In the genomic region with DNA sequence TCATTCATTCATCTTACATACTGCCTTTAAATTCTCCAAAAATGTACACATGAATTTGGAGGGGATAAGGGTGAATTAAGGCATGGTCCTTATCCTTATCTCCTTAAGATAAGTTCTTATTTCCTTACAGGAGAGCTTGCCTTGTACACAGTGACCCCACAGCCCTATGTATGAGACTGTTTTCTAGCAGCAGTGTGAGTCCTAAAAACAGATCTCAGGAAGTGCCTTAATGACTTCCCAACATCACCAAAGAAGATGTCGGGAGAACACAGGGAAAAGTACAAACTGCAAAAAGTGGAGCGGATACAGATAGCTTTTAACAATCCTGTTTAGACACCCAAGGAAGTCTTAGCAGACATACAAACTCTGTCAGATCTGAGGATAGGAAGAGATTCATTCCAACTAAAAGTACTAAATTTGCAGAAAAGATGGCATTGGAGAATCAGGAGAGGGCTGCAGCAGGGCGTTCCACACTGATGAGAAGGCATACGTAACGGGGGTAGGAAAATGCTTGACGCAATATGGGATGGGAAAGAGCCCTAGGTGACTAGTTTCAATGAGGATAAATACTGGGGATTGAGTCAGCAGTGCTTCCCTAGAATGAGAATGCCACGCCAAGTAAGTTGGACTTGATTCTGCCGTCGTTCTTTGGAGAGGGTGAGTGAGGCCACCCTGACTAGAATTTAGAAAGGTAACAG, we compare ENCODE assay signal across 17 cellular contexts.
"Had no signal": no experiment of that assay in that cellular context is flagged by ENCODE, and none has a peak within 500 bp of the region (broad histone marks: within the 10 kb centered on the region; RNA-seq: fewer than 3 reads in every experiment).

No MANE protein-coding gene starts in this region.

- H3K36me3 Mint-ChIP-seq: immature natural killer cell; stimulated activated naive B cell treated with anti-CD40 and anti-IgM and Interleukin-4, amounts not matched to agents 10 μg/mL and 1 μg/mL and 100 μg/mL, for 72 hours had no signal

- H3K27ac ChIP-seq: esophagus squamous epithelium, foreskin keratinocyte, left ventricle myocardium inferior, psoas muscle, testis, tibial nerve, upper lobe of right lung had no signal

- H3K9me3 Mint-ChIP-seq: immature natural killer cell; stimulated activated naive B cell treated with anti-CD40 and anti-IgM and Interleukin-4, amounts not matched to agents 10 μg/mL and 1 μg/mL and 100 μg/mL, for 72 hours; stimulated activated naive CD8-positive, alpha-beta T cell treated with anti-CD3 and anti-CD28 coated beads, Interleukin-15, amount 100 ng/mL, for 72 hours had no signal

- H3K4me3 ChIP-seq: esophagus squamous epithelium, left ventricle myocardium inferior, psoas muscle, testis, tibial nerve, upper lobe of right lung had no signal

- H3K27me3 Mint-ChIP-seq: stimulated activated naive B cell treated with anti-CD40 and anti-IgM and Interleukin-4, amounts not matched to agents 10 μg/mL and 1 μg/mL and 100 μg/mL, for 72 hours had no signal

- H3K36me3 ChIP-seq: left ventricle myocardium inferior, tibial nerve, upper lobe of right lung had no signal

- ATAC-seq: foreskin keratinocyte; psoas muscle; sciatic nerve; stimulated activated naive B cell treated with anti-CD40 and anti-IgM and Interleukin-4, amounts not matched to agents 10 μg/mL and 1 μg/mL and 100 μg/mL, for 72 hours; stimulated activated naive CD8-positive, alpha-beta T cell treated with anti-CD3 and anti-CD28 coated beads, Interleukin-15, amount 100 ng/mL, for 72 hours; upper lobe of right lung had no signal

- DNase-seq: effector memory CD4-positive, alpha-beta T cell; esophagus squamous epithelium; foreskin keratinocyte; immature natural killer cell; left ventricle myocardium inferior; midbrain; psoas muscle; retina; stimulated activated CD4-positive, alpha-beta T cell treated with anti-CD3 and anti-CD28 coated beads, Interleukin-2, amount 100 ng/mL, for 24 hours; stimulated activated CD4-positive, alpha-beta T cell treated with anti-CD3 and anti-CD28 coated beads, Interleukin-4, amount 100 ng/mL, for 4 hours; stimulated activated naive B cell treated with anti-CD40 and anti-IgM and Interleukin-4, amounts not matched to agents 10 μg/mL and 1 μg/mL and 100 μg/mL, for 72 hours; stimulated activated naive CD8-positive, alpha-beta T cell treated with anti-CD3 and anti-CD28 coated beads, Interleukin-15, amount 100 ng/mL, for 72 hours; testis; upper lobe of right lung had no signal

- H3K27ac Mint-ChIP-seq: immature natural killer cell; nephron; stimulated activated naive B cell treated with anti-CD40 and anti-IgM and Interleukin-4, amounts not matched to agents 10 μg/mL and 1 μg/mL and 100 μg/mL, for 72 hours; stimulated activated naive CD8-positive, alpha-beta T cell treated with anti-CD3 and anti-CD28 coated beads, Interleukin-15, amount 100 ng/mL, for 72 hours had no signal

- H3K4me1 ChIP-seq: esophagus squamous epithelium, foreskin keratinocyte, left ventricle myocardium inferior, psoas muscle, upper lobe of right lung had no signal

- H3K27me3 ChIP-seq: esophagus squamous epithelium, foreskin keratinocyte, testis, tibial nerve, upper lobe of right lung had no signal

- H3K4me3 Mint-ChIP-seq: immature natural killer cell; nephron; stimulated activated naive B cell treated with anti-CD40 and anti-IgM and Interleukin-4, amounts not matched to agents 10 μg/mL and 1 μg/mL and 100 μg/mL, for 72 hours; stimulated activated naive CD8-positive, alpha-beta T cell treated with anti-CD3 and anti-CD28 coated beads, Interleukin-15, amount 100 ng/mL, for 72 hours had no signal

- H3K9me3 ChIP-seq: esophagus squamous epithelium, left ventricle myocardium inferior, psoas muscle, testis, tibial nerve, upper lobe of right lung had no signal

- H3K4me1 Mint-ChIP-seq: immature natural killer cell; stimulated activated naive B cell treated with anti-CD40 and anti-IgM and Interleukin-4, amounts not matched to agents 10 μg/mL and 1 μg/mL and 100 μg/mL, for 72 hours; stimulated activated naive CD8-positive, alpha-beta T cell treated with anti-CD3 and anti-CD28 coated beads, Interleukin-15, amount 100 ng/mL, for 72 hours had no signal
